ENCODE assay signal across 1 cellular context in the genomic region with DNA sequence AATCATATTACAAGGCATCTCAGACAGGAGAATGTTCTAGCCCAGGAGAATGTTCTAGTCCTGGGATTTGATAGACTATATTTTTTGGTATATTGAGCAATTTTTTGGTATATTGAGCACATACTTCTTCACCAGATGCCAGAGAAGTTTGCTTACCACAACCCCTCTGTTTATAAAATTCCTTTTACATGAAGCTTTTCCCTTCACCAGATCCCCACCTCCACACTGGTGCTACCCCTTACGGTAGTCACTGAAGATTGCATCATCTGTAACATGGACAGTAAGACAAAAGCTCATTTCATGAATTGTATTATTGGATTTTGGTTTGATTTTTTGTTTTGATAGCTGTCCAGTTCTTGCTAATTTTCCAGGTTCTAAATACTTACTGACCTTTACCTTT.
TF ChIP-seq lines count a peak whose summit lies in the region.

No MANE protein-coding gene starts in this region.

TF ChIP-seq in HepG2, 621 proteins besides CTCF, POLR2A, EP300 and RAD21 (continued from another document and continues in another):
- TF ChIP-seq, protein P1, sequence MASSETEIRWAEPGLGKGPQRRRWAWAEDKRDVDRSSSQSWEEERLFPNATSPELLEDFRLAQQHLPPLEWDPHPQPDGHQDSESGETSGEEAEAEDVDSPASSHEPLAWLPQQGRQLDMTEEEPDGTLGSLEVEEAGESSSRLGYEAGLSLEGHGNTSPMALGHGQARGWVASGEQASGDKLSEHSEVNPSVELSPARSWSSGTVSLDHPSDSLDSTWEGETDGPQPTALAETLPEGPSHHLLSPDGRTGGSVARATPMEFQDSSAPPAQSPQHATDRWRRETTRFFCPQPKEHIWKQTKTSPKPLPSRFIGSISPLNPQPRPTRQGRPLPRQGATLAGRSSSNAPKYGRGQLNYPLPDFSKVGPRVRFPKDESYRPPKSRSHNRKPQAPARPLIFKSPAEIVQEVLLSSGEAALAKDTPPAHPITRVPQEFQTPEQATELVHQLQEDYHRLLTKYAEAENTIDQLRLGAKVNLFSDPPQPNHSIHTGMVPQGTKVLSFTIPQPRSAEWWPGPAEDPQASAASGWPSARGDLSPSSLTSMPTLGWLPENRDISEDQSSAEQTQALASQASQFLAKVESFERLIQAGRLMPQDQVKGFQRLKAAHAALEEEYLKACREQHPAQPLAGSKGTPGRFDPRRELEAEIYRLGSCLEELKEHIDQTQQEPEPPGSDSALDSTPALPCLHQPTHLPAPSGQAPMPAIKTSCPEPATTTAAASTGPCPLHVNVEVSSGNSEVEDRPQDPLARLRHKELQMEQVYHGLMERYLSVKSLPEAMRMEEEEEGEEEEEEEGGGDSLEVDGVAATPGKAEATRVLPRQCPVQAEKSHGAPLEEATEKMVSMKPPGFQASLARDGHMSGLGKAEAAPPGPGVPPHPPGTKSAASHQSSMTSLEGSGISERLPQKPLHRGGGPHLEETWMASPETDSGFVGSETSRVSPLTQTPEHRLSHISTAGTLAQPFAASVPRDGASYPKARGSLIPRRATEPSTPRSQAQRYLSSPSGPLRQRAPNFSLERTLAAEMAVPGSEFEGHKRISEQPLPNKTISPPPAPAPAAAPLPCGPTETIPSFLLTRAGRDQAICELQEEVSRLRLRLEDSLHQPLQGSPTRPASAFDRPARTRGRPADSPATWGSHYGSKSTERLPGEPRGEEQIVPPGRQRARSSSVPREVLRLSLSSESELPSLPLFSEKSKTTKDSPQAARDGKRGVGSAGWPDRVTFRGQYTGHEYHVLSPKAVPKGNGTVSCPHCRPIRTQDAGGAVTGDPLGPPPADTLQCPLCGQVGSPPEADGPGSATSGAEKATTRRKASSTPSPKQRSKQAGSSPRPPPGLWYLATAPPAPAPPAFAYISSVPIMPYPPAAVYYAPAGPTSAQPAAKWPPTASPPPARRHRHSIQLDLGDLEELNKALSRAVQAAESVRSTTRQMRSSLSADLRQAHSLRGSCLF (CRISPR knock-in tag; IDR thresholded peaks at IDR 0.05; ENCODE audit: borderline replicate concordance) = no peak
- TF ChIP-seq PHF5A (CRISPR knock-in tag; IDR thresholded peaks at IDR 0.05; ENCODE audit: low read depth, unreplicated experiment) (no peak), BRCA1 (CRISPR knock-in tag; IDR thresholded peaks at IDR 0.05) (no peak), ATF7-NPFF (CRISPR knock-in tag; IDR thresholded peaks at IDR 0.05; ENCODE audit: low read depth) (no peak), ZNF274 (CRISPR knock-in tag; IDR thresholded peaks at IDR 0.05) (no peak), TRIM24 (CRISPR knock-in tag; IDR thresholded peaks at IDR 0.05) (no peak), ZNF850 (CRISPR knock-in tag; conservative IDR thresholded peaks at IDR 0.05) (no peak), NR3C1 (CRISPR knock-in tag; IDR thresholded peaks at IDR 0.05) (no peak), ASH2L (IDR thresholded peaks at IDR 0.05; ENCODE audit: insufficient read length, low read depth, low read length) (no peak), TBP (CRISPR knock-in tag; IDR thresholded peaks at IDR 0.05) (no peak), ZNF629 (CRISPR knock-in tag; conservative IDR thresholded peaks at IDR 0.05) (no peak), PITX1 (CRISPR knock-in tag; IDR thresholded peaks at IDR 0.05) (no peak), EHMT2 (IDR thresholded peaks at IDR 0.05; ENCODE audit: borderline replicate concordance, low read depth, low read length) (0 out of 2 replicates have a peak, but pooled peaks have one; percentile 49), STAT5B (CRISPR knock-in tag; IDR thresholded peaks at IDR 0.05) (no peak), DNMT3B (CRISPR knock-in tag; conservative IDR thresholded peaks at IDR 0.05) (no peak), KAT8 (CRISPR knock-in tag; IDR thresholded peaks at IDR 0.05) (peak; percentile 64; the same call in 1 of the 2 replicates), ZNF776 (CRISPR knock-in tag; IDR thresholded peaks at IDR 0.05) (no peak), ATAD3A (CRISPR knock-in tag; IDR thresholded peaks at IDR 0.05) (no peak), RARG (CRISPR knock-in tag; IDR thresholded peaks at IDR 0.05; ENCODE audit: low read depth) (no peak), KLF13 (CRISPR knock-in tag; IDR thresholded peaks at IDR 0.05) (no peak), ZNF17 (CRISPR knock-in tag; IDR thresholded peaks at IDR 0.05) (no peak), ZNF577 (CRISPR knock-in tag; IDR thresholded peaks at IDR 0.05; ENCODE audit: borderline replicate concordance, low read depth) (no peak), FOXA1 (IDR thresholded peaks at IDR 0.05) (no peak), FOXA1 (CRISPR knock-in tag; IDR thresholded peaks at IDR 0.05) (peak; percentile 69), RFX5 (IDR thresholded peaks at IDR 0.05; ENCODE audit: low read depth, low read length) (no peak), ZNF136 (CRISPR knock-in tag; IDR thresholded peaks at IDR 0.05; ENCODE audit: low read depth) (no peak), ZNF101 (CRISPR knock-in tag; IDR thresholded peaks at IDR 0.05; ENCODE audit: borderline replicate concordance, low read depth) (no peak)
- TF ChIP-seq, protein P2, sequence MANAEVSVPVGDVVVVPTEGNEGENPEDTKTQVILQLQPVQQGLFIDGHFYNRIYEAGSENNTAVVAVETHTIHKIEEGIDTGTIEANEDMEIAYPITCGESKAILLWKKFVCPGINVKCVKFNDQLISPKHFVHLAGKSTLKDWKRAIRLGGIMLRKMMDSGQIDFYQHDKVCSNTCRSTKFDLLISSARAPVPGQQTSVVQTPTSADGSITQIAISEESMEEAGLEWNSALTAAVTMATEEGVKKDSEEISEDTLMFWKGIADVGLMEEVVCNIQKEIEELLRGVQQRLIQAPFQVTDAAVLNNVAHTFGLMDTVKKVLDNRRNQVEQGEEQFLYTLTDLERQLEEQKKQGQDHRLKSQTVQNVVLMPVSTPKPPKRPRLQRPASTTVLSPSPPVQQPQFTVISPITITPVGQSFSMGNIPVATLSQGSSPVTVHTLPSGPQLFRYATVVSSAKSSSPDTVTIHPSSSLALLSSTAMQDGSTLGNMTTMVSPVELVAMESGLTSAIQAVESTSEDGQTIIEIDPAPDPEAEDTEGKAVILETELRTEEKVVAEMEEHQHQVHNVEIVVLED (CRISPR knock-in tag; IDR thresholded peaks at IDR 0.05; ENCODE audit: borderline replicate concordance) = no peak
- TF ChIP-seq, protein P3, sequence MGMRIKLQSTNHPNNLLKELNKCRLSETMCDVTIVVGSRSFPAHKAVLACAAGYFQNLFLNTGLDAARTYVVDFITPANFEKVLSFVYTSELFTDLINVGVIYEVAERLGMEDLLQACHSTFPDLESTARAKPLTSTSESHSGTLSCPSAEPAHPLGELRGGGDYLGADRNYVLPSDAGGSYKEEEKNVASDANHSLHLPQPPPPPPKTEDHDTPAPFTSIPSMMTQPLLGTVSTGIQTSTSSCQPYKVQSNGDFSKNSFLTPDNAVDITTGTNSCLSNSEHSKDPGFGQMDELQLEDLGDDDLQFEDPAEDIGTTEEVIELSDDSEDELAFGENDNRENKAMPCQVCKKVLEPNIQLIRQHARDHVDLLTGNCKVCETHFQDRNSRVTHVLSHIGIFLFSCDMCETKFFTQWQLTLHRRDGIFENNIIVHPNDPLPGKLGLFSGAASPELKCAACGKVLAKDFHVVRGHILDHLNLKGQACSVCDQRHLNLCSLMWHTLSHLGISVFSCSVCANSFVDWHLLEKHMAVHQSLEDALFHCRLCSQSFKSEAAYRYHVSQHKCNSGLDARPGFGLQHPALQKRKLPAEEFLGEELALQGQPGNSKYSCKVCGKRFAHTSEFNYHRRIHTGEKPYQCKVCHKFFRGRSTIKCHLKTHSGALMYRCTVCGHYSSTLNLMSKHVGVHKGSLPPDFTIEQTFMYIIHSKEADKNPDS (CRISPR knock-in tag; IDR thresholded peaks at IDR 0.05) = no peak
- TF ChIP-seq, protein P4, sequence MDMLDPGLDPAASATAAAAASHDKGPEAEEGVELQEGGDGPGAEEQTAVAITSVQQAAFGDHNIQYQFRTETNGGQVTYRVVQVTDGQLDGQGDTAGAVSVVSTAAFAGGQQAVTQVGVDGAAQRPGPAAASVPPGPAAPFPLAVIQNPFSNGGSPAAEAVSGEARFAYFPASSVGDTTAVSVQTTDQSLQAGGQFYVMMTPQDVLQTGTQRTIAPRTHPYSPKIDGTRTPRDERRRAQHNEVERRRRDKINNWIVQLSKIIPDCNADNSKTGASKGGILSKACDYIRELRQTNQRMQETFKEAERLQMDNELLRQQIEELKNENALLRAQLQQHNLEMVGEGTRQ (IDR thresholded peaks at IDR 0.05; ENCODE audit: low read depth, low read length) = no peak
- TF ChIP-seq, protein P4 (CRISPR knock-in tag; IDR thresholded peaks at IDR 0.05; ENCODE audit: borderline replicate concordance) = no peak
- TF ChIP-seq, protein P5, sequence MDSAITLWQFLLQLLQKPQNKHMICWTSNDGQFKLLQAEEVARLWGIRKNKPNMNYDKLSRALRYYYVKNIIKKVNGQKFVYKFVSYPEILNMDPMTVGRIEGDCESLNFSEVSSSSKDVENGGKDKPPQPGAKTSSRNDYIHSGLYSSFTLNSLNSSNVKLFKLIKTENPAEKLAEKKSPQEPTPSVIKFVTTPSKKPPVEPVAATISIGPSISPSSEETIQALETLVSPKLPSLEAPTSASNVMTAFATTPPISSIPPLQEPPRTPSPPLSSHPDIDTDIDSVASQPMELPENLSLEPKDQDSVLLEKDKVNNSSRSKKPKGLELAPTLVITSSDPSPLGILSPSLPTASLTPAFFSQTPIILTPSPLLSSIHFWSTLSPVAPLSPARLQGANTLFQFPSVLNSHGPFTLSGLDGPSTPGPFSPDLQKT (CRISPR knock-in tag; IDR thresholded peaks at IDR 0.05; ENCODE audit: borderline replicate concordance) = no peak
- TF ChIP-seq, protein P6, sequence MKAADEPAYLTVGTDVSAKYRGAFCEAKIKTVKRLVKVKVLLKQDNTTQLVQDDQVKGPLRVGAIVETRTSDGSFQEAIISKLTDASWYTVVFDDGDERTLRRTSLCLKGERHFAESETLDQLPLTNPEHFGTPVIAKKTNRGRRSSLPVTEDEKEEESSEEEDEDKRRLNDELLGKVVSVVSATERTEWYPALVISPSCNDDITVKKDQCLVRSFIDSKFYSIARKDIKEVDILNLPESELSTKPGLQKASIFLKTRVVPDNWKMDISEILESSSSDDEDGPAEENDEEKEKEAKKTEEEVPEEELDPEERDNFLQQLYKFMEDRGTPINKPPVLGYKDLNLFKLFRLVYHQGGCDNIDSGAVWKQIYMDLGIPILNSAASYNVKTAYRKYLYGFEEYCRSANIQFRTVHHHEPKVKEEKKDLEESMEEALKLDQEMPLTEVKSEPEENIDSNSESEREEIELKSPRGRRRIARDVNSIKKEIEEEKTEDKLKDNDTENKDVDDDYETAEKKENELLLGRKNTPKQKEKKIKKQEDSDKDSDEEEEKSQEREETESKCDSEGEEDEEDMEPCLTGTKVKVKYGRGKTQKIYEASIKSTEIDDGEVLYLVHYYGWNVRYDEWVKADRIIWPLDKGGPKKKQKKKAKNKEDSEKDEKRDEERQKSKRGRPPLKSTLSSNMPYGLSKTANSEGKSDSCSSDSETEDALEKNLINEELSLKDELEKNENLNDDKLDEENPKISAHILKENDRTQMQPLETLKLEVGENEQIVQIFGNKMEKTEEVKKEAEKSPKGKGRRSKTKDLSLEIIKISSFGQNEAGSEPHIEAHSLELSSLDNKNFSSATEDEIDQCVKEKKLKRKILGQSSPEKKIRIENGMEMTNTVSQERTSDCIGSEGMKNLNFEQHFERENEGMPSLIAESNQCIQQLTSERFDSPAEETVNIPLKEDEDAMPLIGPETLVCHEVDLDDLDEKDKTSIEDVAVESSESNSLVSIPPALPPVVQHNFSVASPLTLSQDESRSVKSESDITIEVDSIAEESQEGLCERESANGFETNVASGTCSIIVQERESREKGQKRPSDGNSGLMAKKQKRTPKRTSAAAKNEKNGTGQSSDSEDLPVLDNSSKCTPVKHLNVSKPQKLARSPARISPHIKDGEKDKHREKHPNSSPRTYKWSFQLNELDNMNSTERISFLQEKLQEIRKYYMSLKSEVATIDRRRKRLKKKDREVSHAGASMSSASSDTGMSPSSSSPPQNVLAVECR (CRISPR knock-in tag; IDR thresholded peaks at IDR 0.05; ENCODE audit: borderline replicate concordance) = no peak
- TF ChIP-seq, protein P7, sequence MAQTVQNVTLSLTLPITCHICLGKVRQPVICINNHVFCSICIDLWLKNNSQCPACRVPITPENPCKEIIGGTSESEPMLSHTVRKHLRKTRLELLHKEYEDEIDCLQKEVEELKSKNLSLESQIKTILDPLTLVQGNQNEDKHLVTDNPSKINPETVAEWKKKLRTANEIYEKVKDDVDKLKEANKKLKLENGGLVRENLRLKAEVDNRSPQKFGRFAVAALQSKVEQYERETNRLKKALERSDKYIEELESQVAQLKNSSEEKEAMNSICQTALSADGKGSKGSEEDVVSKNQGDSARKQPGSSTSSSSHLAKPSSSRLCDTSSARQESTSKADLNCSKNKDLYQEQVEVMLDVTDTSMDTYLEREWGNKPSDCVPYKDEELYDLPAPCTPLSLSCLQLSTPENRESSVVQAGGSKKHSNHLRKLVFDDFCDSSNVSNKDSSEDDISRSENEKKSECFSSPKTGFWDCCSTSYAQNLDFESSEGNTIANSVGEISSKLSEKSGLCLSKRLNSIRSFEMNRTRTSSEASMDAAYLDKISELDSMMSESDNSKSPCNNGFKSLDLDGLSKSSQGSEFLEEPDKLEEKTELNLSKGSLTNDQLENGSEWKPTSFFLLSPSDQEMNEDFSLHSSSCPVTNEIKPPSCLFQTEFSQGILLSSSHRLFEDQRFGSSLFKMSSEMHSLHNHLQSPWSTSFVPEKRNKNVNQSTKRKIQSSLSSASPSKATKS (CRISPR knock-in tag; IDR thresholded peaks at IDR 0.05) = no peak
- TF ChIP-seq, protein P8, sequence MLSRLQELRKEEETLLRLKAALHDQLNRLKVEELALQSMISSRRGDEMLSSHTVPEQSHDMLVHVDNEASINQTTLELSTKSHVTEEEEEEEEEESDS (CRISPR knock-in tag; IDR thresholded peaks at IDR 0.05; ENCODE audit: borderline replicate concordance) = no peak
- TF ChIP-seq, protein P9, sequence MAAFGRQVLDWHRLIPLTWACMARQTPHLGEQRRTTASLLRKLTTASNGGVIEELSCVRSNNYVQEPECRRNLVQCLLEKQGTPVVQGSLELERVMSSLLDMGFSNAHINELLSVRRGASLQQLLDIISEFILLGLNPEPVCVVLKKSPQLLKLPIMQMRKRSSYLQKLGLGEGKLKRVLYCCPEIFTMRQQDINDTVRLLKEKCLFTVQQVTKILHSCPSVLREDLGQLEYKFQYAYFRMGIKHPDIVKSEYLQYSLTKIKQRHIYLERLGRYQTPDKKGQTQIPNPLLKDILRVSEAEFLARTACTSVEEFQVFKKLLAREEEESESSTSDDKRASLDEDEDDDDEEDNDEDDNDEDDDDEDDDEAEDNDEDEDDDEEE (CRISPR knock-in tag; IDR thresholded peaks at IDR 0.05) = no peak
